8 cellular contexts compared by ENCODE assay signal in genomic region chr6:87701676-87702588, GRCh38. TPM values are rescaled to one million over a fixed set of nuclear protein-coding genes. Genes with fewer than 3 reads are reported as not detected.
DNase-seq lines count a peak whose midpoint lies in the region; ATAC-seq lines count a peak whose summit lies in the region.

TSS of gene AKIRIN2 (minus strand) at chr6:87702233. CDS start at chr6:87701684, 549 bp downstream.

- peak; percentile 66 for ATAC-seq in GM21529 (IDR thresholded peaks at IDR 0.05; ENCODE audit: unreplicated experiment)

- H3K4me3 Mint-ChIP-seq in IgD-negative memory B cell, result peak within 1 kb of the TSS; percentile 92 to 100 (median 98)

- H3K9me3 Mint-ChIP-seq in IgD-negative memory B cell, result no peaks in the 10 kb centered on the region

- peak; percentile 97 for DNase-seq in DMS 273 treated with DMSO at 0.1 percent for 48 hours (lab: John Stamatoyannopoulos, UW)
- peak; percentile 83 for DNase-seq in OCI-M2 (lab: John Stamatoyannopoulos, UW; ENCODE audit: unreplicated experiment)
- peak; percentile 95 for DNase-seq in activated T-cell treated with anti-CD3 and anti-CD28 coated beads for 4 hours
- peak; percentile 70 for DNase-seq in epidermal melanocyte (ENCODE audit: insufficient read length, low spot score)
- DNase-seq in middle frontal gyrus (ENCODE audit: extremely low spot score, low spot score), result peak; percentile 91
- peak; percentile 93 to 94 for DNase-seq in stimulated activated CD8-positive, alpha-beta memory T cell treated with anti-CD3 and anti-CD28 coated beads, Interleukin-2, amount 100 ng/mL, for 48 hours (ENCODE audit: low read depth in 2 of 2)

- peak within 1 kb of the TSS; percentile 85 to 99 (median 91) for H3K27ac Mint-ChIP-seq in IgD-negative memory B cell

- peaks cover 26 to 36% (median 29%) of the 10 kb centered on the region in 3 donors for H3K4me1 Mint-ChIP-seq in IgD-negative memory B cell

- H3K36me3 Mint-ChIP-seq in IgD-negative memory B cell, result peaks cover 2% of the 10 kb centered on the region

- H3K27me3 Mint-ChIP-seq in IgD-negative memory B cell, result no peaks in the 10 kb centered on the region

RNA-seq across cellular contexts. Expression of gene AKIRIN2, which starts in this region (rescaled TPM):
- polyA plus RNA-seq in IgD-negative memory B cell, result 84.6 TPM

Comparison
In these comparisons a context has a peak if more than half of its experiments do, and no peak if none do; other contexts are left out.
1. Peak in every context shown above with its lines: DNase-seq and ATAC-seq.